ENCODE assay signal across 1 cellular context in the genomic region with DNA sequence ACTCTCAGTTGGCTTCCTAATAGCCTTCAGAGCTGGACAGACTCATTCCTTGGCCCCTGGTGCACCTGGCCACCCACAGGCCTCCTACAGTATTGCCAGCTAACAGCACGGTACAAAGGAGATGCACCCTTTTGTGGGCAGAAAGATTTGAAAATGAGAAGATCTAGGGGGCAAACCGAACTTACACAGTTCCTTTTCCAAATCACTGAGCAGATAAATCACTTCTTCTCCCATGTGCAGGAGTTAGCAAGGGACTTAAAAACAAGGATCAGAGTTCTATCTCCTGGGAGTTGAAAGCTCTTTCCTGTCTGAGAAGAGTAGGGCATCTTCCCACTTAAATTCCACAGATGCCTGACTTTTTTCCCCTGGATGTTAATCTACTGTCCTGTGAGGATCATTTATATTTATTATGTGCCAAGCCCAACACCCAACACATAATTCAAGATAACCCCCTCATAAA.
TF ChIP-seq lines count a peak whose summit lies in the region.

No MANE protein-coding gene starts in this region.

TF ChIP-seq in liver, 16 proteins besides CTCF, POLR2A, EP300 and RAD21 (continued from another document):
- TF ChIP-seq, protein P1, sequence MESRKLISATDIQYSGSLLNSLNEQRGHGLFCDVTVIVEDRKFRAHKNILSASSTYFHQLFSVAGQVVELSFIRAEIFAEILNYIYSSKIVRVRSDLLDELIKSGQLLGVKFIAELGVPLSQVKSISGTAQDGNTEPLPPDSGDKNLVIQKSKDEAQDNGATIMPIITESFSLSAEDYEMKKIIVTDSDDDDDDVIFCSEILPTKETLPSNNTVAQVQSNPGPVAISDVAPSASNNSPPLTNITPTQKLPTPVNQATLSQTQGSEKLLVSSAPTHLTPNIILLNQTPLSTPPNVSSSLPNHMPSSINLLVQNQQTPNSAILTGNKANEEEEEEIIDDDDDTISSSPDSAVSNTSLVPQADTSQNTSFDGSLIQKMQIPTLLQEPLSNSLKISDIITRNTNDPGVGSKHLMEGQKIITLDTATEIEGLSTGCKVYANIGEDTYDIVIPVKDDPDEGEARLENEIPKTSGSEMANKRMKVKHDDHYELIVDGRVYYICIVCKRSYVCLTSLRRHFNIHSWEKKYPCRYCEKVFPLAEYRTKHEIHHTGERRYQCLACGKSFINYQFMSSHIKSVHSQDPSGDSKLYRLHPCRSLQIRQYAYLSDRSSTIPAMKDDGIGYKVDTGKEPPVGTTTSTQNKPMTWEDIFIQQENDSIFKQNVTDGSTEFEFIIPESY (IDR thresholded peaks at IDR 0.05) = no peak
- TF ChIP-seq FOXA1 (IDR thresholded peaks at IDR 0.05) = no peak
- TF ChIP-seq, protein P2, sequence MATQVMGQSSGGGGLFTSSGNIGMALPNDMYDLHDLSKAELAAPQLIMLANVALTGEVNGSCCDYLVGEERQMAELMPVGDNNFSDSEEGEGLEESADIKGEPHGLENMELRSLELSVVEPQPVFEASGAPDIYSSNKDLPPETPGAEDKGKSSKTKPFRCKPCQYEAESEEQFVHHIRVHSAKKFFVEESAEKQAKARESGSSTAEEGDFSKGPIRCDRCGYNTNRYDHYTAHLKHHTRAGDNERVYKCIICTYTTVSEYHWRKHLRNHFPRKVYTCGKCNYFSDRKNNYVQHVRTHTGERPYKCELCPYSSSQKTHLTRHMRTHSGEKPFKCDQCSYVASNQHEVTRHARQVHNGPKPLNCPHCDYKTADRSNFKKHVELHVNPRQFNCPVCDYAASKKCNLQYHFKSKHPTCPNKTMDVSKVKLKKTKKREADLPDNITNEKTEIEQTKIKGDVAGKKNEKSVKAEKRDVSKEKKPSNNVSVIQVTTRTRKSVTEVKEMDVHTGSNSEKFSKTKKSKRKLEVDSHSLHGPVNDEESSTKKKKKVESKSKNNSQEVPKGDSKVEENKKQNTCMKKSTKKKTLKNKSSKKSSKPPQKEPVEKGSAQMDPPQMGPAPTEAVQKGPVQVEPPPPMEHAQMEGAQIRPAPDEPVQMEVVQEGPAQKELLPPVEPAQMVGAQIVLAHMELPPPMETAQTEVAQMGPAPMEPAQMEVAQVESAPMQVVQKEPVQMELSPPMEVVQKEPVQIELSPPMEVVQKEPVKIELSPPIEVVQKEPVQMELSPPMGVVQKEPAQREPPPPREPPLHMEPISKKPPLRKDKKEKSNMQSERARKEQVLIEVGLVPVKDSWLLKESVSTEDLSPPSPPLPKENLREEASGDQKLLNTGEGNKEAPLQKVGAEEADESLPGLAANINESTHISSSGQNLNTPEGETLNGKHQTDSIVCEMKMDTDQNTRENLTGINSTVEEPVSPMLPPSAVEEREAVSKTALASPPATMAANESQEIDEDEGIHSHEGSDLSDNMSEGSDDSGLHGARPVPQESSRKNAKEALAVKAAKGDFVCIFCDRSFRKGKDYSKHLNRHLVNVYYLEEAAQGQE (IDR thresholded peaks at IDR 0.05) = no peak
TF ChIP-seq in liver: peak in this region for 0.
